Comparison of ENCODE assay signal across 26 cellular contexts in genomic region chr12:112788205-112788604, GRCh38. TPM values are rescaled to one million over a fixed set of nuclear protein-coding genes. Genes with fewer than 3 reads are reported as not detected.
DNase-seq lines count a peak whose midpoint lies in the region; ATAC-seq and TF ChIP-seq lines count a peak whose summit lies in the region.
"Had no signal": no experiment of that assay in that cellular context is flagged by ENCODE, and none has a peak within 500 bp of the region (broad histone marks: within the 10 kb centered on the region; RNA-seq: fewer than 3 reads in every experiment).

No MANE protein-coding gene starts in this region.

- H3K9me3 ChIP-seq in HUES48 (ENCODE audit: control insufficient read depth, insufficient read depth, low read length): no peaks in the 10 kb centered on the region
- H3K9me3 ChIP-seq: colonic mucosa, ovary, right lobe of liver, upper lobe of left lung had no signal

- peaks cover 55% of the 10 kb centered on the region for H3K27me3 Mint-ChIP-seq in type B pancreatic cell

- H3K36me3 Mint-ChIP-seq in type B pancreatic cell: no peaks in the 10 kb centered on the region
- H3K36me3 Mint-ChIP-seq: CD14-positive monocyte had no signal

- peaks cover 25% of the 10 kb centered on the region for H3K27me3 ChIP-seq in HUES48 (ENCODE audit: control insufficient read depth, insufficient read depth, low read length)
- H3K27me3 ChIP-seq: colonic mucosa, ovary, right lobe of liver had no signal

- H3K9me3 Mint-ChIP-seq in type B pancreatic cell: no peaks in the 10 kb centered on the region
- H3K9me3 Mint-ChIP-seq: activated naive CD4-positive, alpha-beta T cell treated with anti-CD3 and anti-CD28 coated beads for 36 hours; activated T-cell treated with anti-CD3 and anti-CD28 coated beads, Interleukin-2, amount 50 U/mL, for 4 hours had no signal

- ATAC-seq in HG03175 (IDR thresholded peaks at IDR 0.05; ENCODE audit: unreplicated experiment): no peak
- ATAC-seq: activated T-cell treated with anti-CD3 and anti-CD28 coated beads, Interleukin-2, amount 50 U/mL, for 4 hours; right lobe of liver had no signal

- TF ChIP-seq CTCF in coronary artery (IDR thresholded peaks at IDR 0.05) (no peak), type B pancreatic cell (conservative IDR thresholded peaks at IDR 0.05) (peak; percentile 44), GM20000 (IDR thresholded peaks at IDR 0.05; ENCODE audit: extremely low read depth, missing control alignments) (no peak)

- DNase-seq in NCI-H345 (lab: John Stamatoyannopoulos, UW) (peak; percentile 66), NCI-H345 treated with DMSO at 0.1 percent for 48 hours (lab: John Stamatoyannopoulos, UW; ENCODE audit: unreplicated experiment) (no peak), coronary artery (ENCODE audit: low spot score) (peak; percentile 43), type B pancreatic cell (ENCODE audit: extremely low spot score, unreplicated experiment) (no peak), GM20000 (ENCODE audit: low spot score) (no peak), dermis blood vessel endothelial cell (no peak)
- DNase-seq: activated naive CD4-positive, alpha-beta T cell treated with anti-CD3 and anti-CD28 coated beads for 36 hours; activated T-cell treated with anti-CD3 and anti-CD28 coated beads, Interleukin-2, amount 50 U/mL, for 4 hours; amniotic stem cell; colonic mucosa; KG1; mammary epithelial cell; NCI-H2029 treated with DMSO at 0.1 percent for 48 hours; NCI-H510A treated with DMSO at 0.1 percent for 48 hours; ovary; right lobe of liver; Right ventricle myocardium superior; upper lobe of left lung had no signal

- H3K4me3 Mint-ChIP-seq in type B pancreatic cell: no peak overlapping the region
- H3K4me3 Mint-ChIP-seq: activated naive CD4-positive, alpha-beta T cell treated with anti-CD3 and anti-CD28 coated beads for 36 hours; activated T-cell treated with anti-CD3 and anti-CD28 coated beads, Interleukin-2, amount 50 U/mL, for 4 hours; CD14-positive monocyte had no signal

- H3K4me1 ChIP-seq in HUES48 (ENCODE audit: control insufficient read depth, insufficient read depth, low read length): peaks cover 30% of the 10 kb centered on the region
- H3K4me1 ChIP-seq: colonic mucosa, right lobe of liver, upper lobe of left lung had no signal

- no peak overlapping the region for H3K9ac ChIP-seq in HUES48 (ENCODE audit: low read depth, low read length)

- H3K4me1 Mint-ChIP-seq in type B pancreatic cell (ENCODE audit: unreplicated experiment): no peaks in the 10 kb centered on the region
- H3K4me1 Mint-ChIP-seq: CD14-positive monocyte had no signal

- no peak overlapping the region for H3K27ac Mint-ChIP-seq in type B pancreatic cell
- H3K27ac Mint-ChIP-seq: activated naive CD4-positive, alpha-beta T cell treated with anti-CD3 and anti-CD28 coated beads for 36 hours; CD14-positive monocyte had no signal

- H3K27ac ChIP-seq in HUES48 (ENCODE audit: low read depth, low read length): peak overlapping the region; percentile 15
- H3K27ac ChIP-seq in coronary artery: no peak overlapping the region
- H3K27ac ChIP-seq: colonic mucosa, ovary, right lobe of liver, upper lobe of left lung had no signal

- H3K4me3 ChIP-seq in HUES48 (ENCODE audit: low read depth, low read length) (no peak overlapping the region), coronary artery (no peak overlapping the region)
- H3K4me3 ChIP-seq: colonic mucosa, ovary, right lobe of liver, upper lobe of left lung had no signal

- no peaks in the 10 kb centered on the region for H3K36me3 ChIP-seq in HUES48 (ENCODE audit: control insufficient read depth, insufficient read depth, low read length)
- H3K36me3 ChIP-seq: colonic mucosa, ovary, right lobe of liver, upper lobe of left lung had no signal

RNA-seq across cellular contexts. Expression of gene RPH3A, which starts 3.3 kb away (rescaled TPM):
- 0.26 and 0.29 TPM in 2 replicates for total RNA-seq in type B pancreatic cell (ENCODE audit: low replicate concordance)
- not detected in 2 replicates for total RNA-seq in dermis blood vessel endothelial cell
- total RNA-seq: activated CD8-positive, alpha-beta memory T cell treated with anti-CD3 and anti-CD28 coated beads for 36 hours; activated naive CD4-positive, alpha-beta T cell treated with anti-CD3 and anti-CD28 coated beads for 36 hours; activated T-cell treated with anti-CD3 and anti-CD28 coated beads, Interleukin-2, amount 50 U/mL, for 4 hours; bronchial epithelial cell; G401; glomerular endothelial cell; HT-29; mammary epithelial cell; ovary; Right ventricle myocardium superior had no signal

Comparison
In these comparisons a context has a peak if more than half of its experiments do, and no peak if none do; other contexts are left out.
1. DNase-seq: peak in NCI-H345 (single experiment) and coronary artery (single experiment); none in NCI-H345 treated with DMSO at 0.1 percent for 48 hours (single experiment), type B pancreatic cell (single experiment), GM20000 (single experiment) and dermis blood vessel endothelial cell (single experiment).